ENCODE assay signal across 9 cellular contexts in the genomic region with DNA sequence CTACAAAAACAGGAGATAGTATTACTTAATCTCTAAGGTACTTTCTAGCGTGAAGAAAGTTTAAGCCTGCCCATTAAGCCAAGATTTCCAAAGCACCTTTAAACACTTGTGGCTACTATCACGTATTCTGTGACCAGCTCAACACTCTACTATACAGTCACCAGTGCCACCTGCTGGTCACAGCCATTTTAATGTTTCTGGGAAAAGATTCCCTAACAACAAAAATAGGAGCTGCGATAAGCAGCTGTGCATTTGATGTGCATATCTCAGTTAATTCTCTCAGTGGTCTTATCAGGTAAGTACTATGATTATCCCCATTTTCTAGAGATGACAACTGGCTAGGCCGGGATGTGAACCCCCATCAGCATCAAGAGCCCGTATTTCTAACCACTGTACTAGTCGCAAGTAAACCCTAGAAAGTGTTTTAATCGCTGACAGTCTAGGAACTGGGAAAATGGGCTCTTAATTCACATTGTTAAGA.
DNase-seq lines count a peak whose midpoint lies in the region; ATAC-seq and TF ChIP-seq lines count a peak whose summit lies in the region.
"Had no signal": no experiment of that assay in that cellular context is flagged by ENCODE, and none has a peak within 500 bp of the region (broad histone marks: within the 10 kb centered on the region; RNA-seq: fewer than 3 reads in every experiment).

No MANE protein-coding gene starts in this region.

- H3K27me3 ChIP-seq in WERI-Rb-1 (ENCODE audit: insufficient read depth, low read depth, severe bottlenecking): peaks cover 18% of the 10 kb centered on the region
- H3K27me3 ChIP-seq: BLaER1 treated with 17β-estradiol and CSF1 and Interleukin-3, amounts not matched to agents 10 nM and 100 nM had no signal

- DNase-seq in NCI-H1417 (lab: John Stamatoyannopoulos, UW) (peak; percentile 0 to 57 (median 43)), NCI-H1417 treated with DMSO at 0.1 percent for 48 hours (lab: John Stamatoyannopoulos, UW) (no peak), NCI-H1105 treated with DMSO at 0.1 percent for 48 hours (lab: John Stamatoyannopoulos, UW) (peak; percentile 36), WERI-Rb-1 (peak; percentile 82), iris pigment epithelial cell (ENCODE audit: low read depth) (peak; percentile 64)
- DNase-seq in central memory CD4-positive, alpha-beta T cell: peak; percentile 52
- peak; percentile 17 to 53 for DNase-seq in stimulated activated CD4-positive, alpha-beta T cell treated with anti-CD3 and anti-CD28 coated beads, Interleukin-12 subunit alpha, Interleukin-12 subunit beta, amount 100 ng/mL, for 24 hours (ENCODE audit: low read depth in 2 of 2)

- H3K36me3 ChIP-seq in WERI-Rb-1: peaks cover 7% of the 10 kb centered on the region

- H3K27ac ChIP-seq in WERI-Rb-1: no peak overlapping the region
- H3K27ac ChIP-seq: BLaER1 treated with 17β-estradiol and CSF1 and Interleukin-3, amounts not matched to agents 10 nM and 100 nM had no signal

- TF ChIP-seq CTCF in WERI-Rb-1 (IDR thresholded peaks at IDR 0.05; ENCODE audit: low read depth, low read length): peak; percentile 65

- no peaks in the 10 kb centered on the region for H3K9me3 ChIP-seq in WERI-Rb-1 (ENCODE audit: severe bottlenecking)
- H3K9me3 ChIP-seq: BLaER1 treated with 17β-estradiol and CSF1 and Interleukin-3, amounts not matched to agents 10 nM and 100 nM had no signal

- ATAC-seq in HG03342 (IDR thresholded peaks at IDR 0.05; ENCODE audit: unreplicated experiment): no peak

- H3K4me3 ChIP-seq in WERI-Rb-1 (ENCODE audit: low read depth, low read length): peak overlapping the region; percentile 68
- H3K4me3 ChIP-seq: BLaER1 treated with 17β-estradiol and CSF1 and Interleukin-3, amounts not matched to agents 10 nM and 100 nM had no signal
